8 cellular contexts compared by ENCODE assay signal in genomic region chr9:21558627-21559401, GRCh38.
DNase-seq lines count a peak whose midpoint lies in the region; ATAC-seq and TF ChIP-seq lines count a peak whose summit lies in the region.

No MANE protein-coding gene starts in this region.

- peak overlapping the region; percentile 85 for H3K4me3 Mint-ChIP-seq in Calu3 (ENCODE audit: low read depth, unreplicated experiment)

- ATAC-seq in GM21723 (IDR thresholded peaks at IDR 0.05; ENCODE audit: unreplicated experiment) = peak; percentile 27

- H3K36me3 ChIP-seq in neuron (ENCODE audit: insufficient read depth, low read length) = no peaks in the 10 kb centered on the region

- peaks cover 1% of the 10 kb centered on the region for H3K4me1 Mint-ChIP-seq in Calu3 (ENCODE audit: low read depth, unreplicated experiment)

- H3K4me1 ChIP-seq in neuron (ENCODE audit: insufficient read depth, low read length) = peaks cover 10% of the 10 kb centered on the region

- DNase-seq in Calu3 = no peak
- DNase-seq in RPMI8226 = peak; percentile 33
- DNase-seq in epithelial cell of esophagus (ENCODE audit: low read depth) = peak; percentile 39
- DNase-seq in NCI-H510A (lab: John Stamatoyannopoulos, UW) = no peak
- no peak for DNase-seq in GDM1 (lab: John Stamatoyannopoulos, UW)
- DNase-seq in activated gamma-delta T cell treated with Interleukin-2 at 50 U/mL for 16 hours = no peak

- no peaks in the 10 kb centered on the region for H3K9me3 Mint-ChIP-seq in Calu3 (ENCODE audit: low read depth, unreplicated experiment)

- H3K27me3 ChIP-seq in neuron (ENCODE audit: insufficient read depth, low read length) = peaks cover 28% of the 10 kb centered on the region

- no peaks in the 10 kb centered on the region for H3K9me3 ChIP-seq in neuron (ENCODE audit: low read length)

- H3K4me3 ChIP-seq in epithelial cell of esophagus (ENCODE audit: low read length) (peak overlapping the region; percentile 89), neuron (ENCODE audit: low read length) (peak overlapping the region; percentile 59)

- CTCF ChIA-PET in Calu3 (lab: Charles Lee) = interaction anchor here (0.7 to 1.3 kb wide), 4 partner anchors 29 to 238 kb away, joined by 3 to 6 read pairs (median 4); no protein-coding TSS in a partner anchor

- H3K27ac Mint-ChIP-seq in Calu3 (ENCODE audit: unreplicated experiment) = peak overlapping the region; percentile 89

- no peak for TF ChIP-seq CTCF in Calu3 (IDR thresholded peaks at IDR 0.05; ENCODE audit: unreplicated experiment)
- TF ChIP-seq CTCF in epithelial cell of esophagus (IDR thresholded peaks at IDR 0.05; ENCODE audit: insufficient read depth, low read depth, low read length, missing control alignments) = no peak

- TSS peak; percentile 36 for BruUV-seq in Calu3 (replicated peaks; lab: Mats Ljungman, UMichigan)

- H2AFZ ChIP-seq in neuron (ENCODE audit: low read depth, low read length) = peak overlapping the region; percentile 97

- no peaks in the 10 kb centered on the region for H3K27me3 Mint-ChIP-seq in Calu3 (ENCODE audit: unreplicated experiment)

- intact Hi-C loops in Calu3 (cut with micrococcal nuclease; ENCODE audit: unreplicated experiment) = no loop called here

- H3K36me3 Mint-ChIP-seq in Calu3 (ENCODE audit: insufficient read depth, unreplicated experiment) = peaks cover 66% of the 10 kb centered on the region

Comparison
In these comparisons a context has a peak if more than half of its experiments do, and no peak if none do; other contexts are left out.
1. DNase-seq: peak in RPMI8226 (single experiment) and epithelial cell of esophagus (single experiment); none in Calu3 (single experiment), NCI-H510A (single experiment), GDM1 (single experiment) and activated gamma-delta T cell treated with Interleukin-2 at 50 U/mL for 16 hours (single experiment).